5 cellular contexts compared by ENCODE assay signal in the genomic region with DNA sequence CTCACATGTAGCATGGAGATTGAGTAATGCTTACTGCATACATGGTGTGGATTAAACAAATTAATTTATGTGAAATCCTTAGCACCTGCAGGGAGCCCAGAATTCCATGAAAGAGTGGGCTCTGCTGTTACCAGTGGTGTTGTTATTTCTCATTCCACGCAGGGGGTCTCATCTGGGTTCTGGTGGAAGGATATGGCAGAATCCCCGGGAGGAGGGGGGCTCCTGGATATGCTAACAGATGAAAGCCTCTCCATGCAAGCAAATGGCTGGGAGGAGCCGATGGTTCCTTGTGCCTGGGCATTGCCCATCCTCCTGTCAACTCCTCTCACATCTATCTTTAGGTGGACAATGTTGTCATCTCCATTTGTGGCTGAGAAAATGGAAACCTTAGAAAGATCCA. TPM values are rescaled to one million over a fixed set of nuclear protein-coding genes. Genes with fewer than 3 reads are reported as not detected.
"Had no signal": no experiment of that assay in that cellular context is flagged by ENCODE, and none has a peak within 500 bp of the region (broad histone marks: within the 10 kb centered on the region; RNA-seq: fewer than 3 reads in every experiment).

No MANE protein-coding gene starts in this region.

- H3K27ac ChIP-seq: HL-60 had no signal

- H3K4me3 Mint-ChIP-seq: IgD-negative memory B cell had no signal

- H3K4me1 Mint-ChIP-seq: IgD-negative memory B cell had no signal

- H3K4me3 ChIP-seq: K562 had no signal

- H3K36me3 Mint-ChIP-seq: IgD-negative memory B cell had no signal

- DNase-seq: KBM-7, KG1 had no signal

- H3K27ac Mint-ChIP-seq: IgD-negative memory B cell had no signal

RNA-seq across cellular contexts. Expression of a gene that starts 53.8 kb away (rescaled TPM):
- polyA plus RNA-seq: IgD-negative memory B cell, K562 had no signal
